Comparison of ENCODE assay signal across 8 cellular contexts in genomic region chr10:72263613-72264241, GRCh38. TPM values are rescaled to one million over a fixed set of nuclear protein-coding genes. Genes with fewer than 3 reads are reported as not detected.
A peak's percentile ranks its signal among the peaks of the same experiment; 100 is the strongest.
DNase-seq lines count a peak whose midpoint lies in the region; ATAC-seq, FAIRE-seq and TF ChIP-seq lines count a peak whose summit lies in the region.

No MANE protein-coding gene starts in this region.

- peak overlapping the region; percentile 75; the same call in 1 of the 2 replicates for H2BK12ac ChIP-seq in H1 (ENCODE audit: low read depth, low read length)

- no peak for FAIRE-seq in H1 (lab: Jason Lieb, UNC)

- H3K23ac ChIP-seq in H1 (ENCODE audit: insufficient read length): no peak overlapping the region

- H4K20me1 ChIP-seq in OCI-LY1 (ENCODE audit: insufficient read depth, low read length) (no peaks in the 10 kb centered on the region), H1 (replicated peaks in 1 of 2; ENCODE audit: control insufficient read depth in 1 of 2, insufficient read depth in 2 of 2, low read length in 2 of 2) (no peaks in the 10 kb centered on the region)

- H3K14ac ChIP-seq in H1 (ENCODE audit: insufficient read length): no peak overlapping the region

- CTCF ChIA-PET in H1 (lab: Charles Lee; ENCODE audit: partially characterized antibody): interaction anchor here (0.6 to 4.8 kb wide), 7 partner anchors 12 to 1899 kb away, joined by 3 to 34 read pairs (median 3); partner anchors contain the start of gene DDIT4

- H4K8ac ChIP-seq in H1 (ENCODE audit: extremely low read depth, insufficient read depth, low read length): no peak overlapping the region

- H2BK20ac ChIP-seq in H1 (ENCODE audit: low read length): peak overlapping the region; percentile 51; the same call in 1 of the 2 replicates

- H3K9me3 ChIP-seq in OCI-LY1 (ENCODE audit: low read length) (no peaks in the 10 kb centered on the region), H1 (ENCODE audit: insufficient read depth in 2 of 2, low read depth in 1 of 2, low read length in 1 of 2) (no peaks in the 10 kb centered on the region), thyroid gland (no peaks in the 10 kb centered on the region)

- 93% methylated on average over 6 of the region's 6 CpGs; no CpG with 5 or more reads in 1 of the 2 experiments for WGBS in H1 (ENCODE audit: extremely low coverage in 1 of 2, insufficient coverage in 1 of 2, insufficient read length in 1 of 2, insufficient replicate concordance in 2 of 2, low coverage in 1 of 2, low lambda C conversion rate in 2 of 2, missing lambda C conversion rate in 1 of 2), 2 experiments
- WGBS in thyroid gland, 2 donors: 33 to 34% methylated on average over 6 of the region's 6 CpGs

- no peak overlapping the region for H2BK5ac ChIP-seq in H1 (ENCODE audit: low read depth, low read length)

- DNase-seq in activated gamma-delta T cell treated with Interleukin-2 at 50 U/mL for 16 hours (peak; percentile 27), activated gamma-delta T cell (lab: John Stamatoyannopoulos, UW) (no peak), H1 (ENCODE audit: low read depth in 1 of 2, low spot score in 2 of 2) (no peak), thyroid gland (peak; percentile 87 to 88), posterior cingulate gyrus (no peak)

- H2AK5ac ChIP-seq in H1 (ENCODE audit: low read depth, low read length): no peak overlapping the region; the same call in 1 of the 2 replicates

- intact Hi-C loops in thyroid gland (cut with DNase I) (loop anchor here (5.0 kb wide), 1 partner anchor 64 kb away; no protein-coding TSS in a partner anchor), posterior cingulate gyrus (cut with DNase I) (no loop called here)

- H3K9ac ChIP-seq in OCI-LY1 (ENCODE audit: low read length): no peak overlapping the region
- no peak overlapping the region for H3K9ac ChIP-seq in H1 (replicated peaks in 1 of 4; ENCODE audit: extremely low read depth in 1 of 4, low read depth in 3 of 4, low read length in 3 of 4)

- H4K91ac ChIP-seq in H1 (replicated peaks; ENCODE audit: insufficient read length, low read length): no peak overlapping the region

- peak overlapping the region; percentile 96 for H2BK120ac ChIP-seq in H1 (replicated peaks; ENCODE audit: low read depth, low read length)

- no peaks in the 10 kb centered on the region for H3K79me1 ChIP-seq in H1 (ENCODE audit: low read depth, low read length)

- H3K18ac ChIP-seq in H1 (ENCODE audit: extremely low read depth, low read length): peak overlapping the region; percentile 90

- no peak for TF ChIP-seq RAD21 in H1 (IDR thresholded peaks at IDR 0.05 in 1 of 2, conservative IDR thresholded peaks at IDR 0.05 in 1 of 2; ENCODE audit: low read depth in 2 of 2, low read length in 2 of 2)

- TF ChIP-seq CTCF in OCI-LY1 (IDR thresholded peaks at IDR 0.05; ENCODE audit: low read length) (no peak), H1 (IDR thresholded peaks at IDR 0.05; ENCODE audit: control extremely low read depth in 1 of 3, insufficient read depth in 1 of 3, low read depth in 1 of 3, low read length in 3 of 3) (no peak), thyroid gland (IDR thresholded peaks at IDR 0.05) (no peak)

- H3K4me3 ChIP-seq in OCI-LY1 (ENCODE audit: low read depth, low read length, poor library complexity, severe bottlenecking) (no peak overlapping the region), H1 (ENCODE audit: extremely low read depth in 1 of 4, insufficient read depth in 2 of 4, low read depth in 3 of 4, low read length in 4 of 4) (no peak overlapping the region), thyroid gland (replicated peaks in 1 of 3) (no peak overlapping the region)

- POLR2A ChIA-PET in H1 (lab: Charles Lee; ENCODE audit: partially characterized antibody): interaction anchor here (0.8 to 24.2 kb wide), 10 partner anchors 9 to 71 kb away, joined by 3 to 673 read pairs (median 4); partner anchors contain the start of gene DDIT4

- no peaks in the 10 kb centered on the region for H3F3A ChIP-seq in OCI-LY1 (ENCODE audit: insufficient read depth, low read length)

- no peaks in the 10 kb centered on the region for H3K9me2 ChIP-seq in OCI-LY1 (ENCODE audit: low read depth, low read length)

- TF ChIP-seq EP300 in H1 (IDR thresholded peaks at IDR 0.05; ENCODE audit: borderline replicate concordance in 1 of 2, low read depth in 2 of 2, low read length in 2 of 2): no peak

- no peak overlapping the region for H2AFZ ChIP-seq in OCI-LY1 (ENCODE audit: low read length)
- no peak overlapping the region for H2AFZ ChIP-seq in H1 (ENCODE audit: low read length)

- peaks cover 65% of the 10 kb centered on the region for H3K4me1 ChIP-seq in OCI-LY1 (ENCODE audit: insufficient read depth, low read length, severe bottlenecking)
- peaks cover 17 to 40% (median 30%) of the 10 kb centered on the region in 4 experiments for H3K4me1 ChIP-seq in H1 (replicated peaks in 1 of 4; ENCODE audit: control insufficient read depth in 3 of 4, insufficient read depth in 4 of 4, low read length in 3 of 4)
- peaks cover 36 to 52% of the 10 kb centered on the region in 2 donors for H3K4me1 ChIP-seq in thyroid gland

- no peak overlapping the region for H2BK15ac ChIP-seq in H1 (ENCODE audit: low read length)

- H3K27me3 ChIP-seq in OCI-LY1 (ENCODE audit: insufficient read depth, low read length) (no peaks in the 10 kb centered on the region), H1 (replicated peaks in 1 of 4; ENCODE audit: control insufficient read depth in 3 of 4, extremely low read depth in 1 of 4, insufficient read depth in 3 of 4, low read length in 3 of 4) (no peaks in the 10 kb centered on the region), thyroid gland (no peaks in the 10 kb centered on the region)

- no peak overlapping the region for H4K5ac ChIP-seq in H1 (ENCODE audit: insufficient read length, low read depth, low read length)

- peaks cover 4% of the 10 kb centered on the region; the same call in 1 of the 2 replicates for H3K23me2 ChIP-seq in H1 (ENCODE audit: low read depth, low read length)

- no peak overlapping the region for H3K4ac ChIP-seq in H1 (replicated peaks; ENCODE audit: insufficient read length, low read depth, low read length)

- H3K56ac ChIP-seq in H1 (replicated peaks; ENCODE audit: insufficient read length, low read depth, low read length): no peak overlapping the region

- no peak for ATAC-seq in HG02642 (IDR thresholded peaks at IDR 0.05; ENCODE audit: poor library complexity, unreplicated experiment)
- no peak for ATAC-seq in HG02798 (IDR thresholded peaks at IDR 0.05; ENCODE audit: poor library complexity, unreplicated experiment)

- H3K4me2 ChIP-seq in OCI-LY1 (ENCODE audit: low read length): peak overlapping the region; percentile 12; the same call in 1 of the 2 replicates
- H3K4me2 ChIP-seq in H1 (ENCODE audit: insufficient read depth in 1 of 2, low read depth in 2 of 2, low read length in 2 of 2): no peak overlapping the region

- TF ChIP-seq POLR2A in H1 (IDR thresholded peaks at IDR 0.05; ENCODE audit: control extremely low read depth in 1 of 2, low read depth in 2 of 2, low read length in 2 of 2): no peak
- TF ChIP-seq POLR2A in thyroid gland (IDR thresholded peaks at IDR 0.05): peak in 1 of 2 donors; percentile 58

- peak overlapping the region; percentile 41 for H3K27ac ChIP-seq in OCI-LY1 (ENCODE audit: low read depth, low read length, poor library complexity, severe bottlenecking)
- no peak overlapping the region; the same call in 1 of the 2 replicates for H3K27ac ChIP-seq in H1 (ENCODE audit: low read depth, low read length)
- peak overlapping the region; percentile 66 to 79 (median 70) for H3K27ac ChIP-seq in thyroid gland

- H3K36me3 ChIP-seq in OCI-LY1 (ENCODE audit: insufficient read depth, low read length): no peaks in the 10 kb centered on the region
- H3K36me3 ChIP-seq in H1 (ENCODE audit: control insufficient read depth in 2 of 4, insufficient read depth in 4 of 4, low read length in 3 of 4): no peaks in the 10 kb centered on the region
- no peaks in the 10 kb centered on the region for H3K36me3 ChIP-seq in thyroid gland

- H3K79me2 ChIP-seq in OCI-LY1 (ENCODE audit: insufficient read depth, low read length) (no peaks in the 10 kb centered on the region), H1 (ENCODE audit: control insufficient read depth in 1 of 2, insufficient read depth in 2 of 2, low read length in 2 of 2) (no peaks in the 10 kb centered on the region)

TF ChIP-seq in H1, 55 proteins besides CTCF, POLR2A, EP300 and RAD21 (continues in another document):
- 0 out of 2 replicates have a peak, but pooled peaks have one; percentile 68 for TF ChIP-seq TCF12 (IDR thresholded peaks at IDR 0.05; ENCODE audit: low read depth, low read length)

RNA-seq across cellular contexts. Expression of gene DDIT4, which starts 10.0 kb away (rescaled TPM):
- total RNA-seq in H1 (2021; fragmentation: NEBNext Ultra II Directional; extraction: Animal tissue kit (Norgen Biotek cat#: 25700)): 42.1 and 47.4 TPM in 2 replicates
- polyA plus RNA-seq in H1 (2011; rRNA removed): 108 and 187 TPM in 2 replicates
- 146 TPM for polyA plus RNA-seq in H1 (2011; cell fraction: cytosol; rRNA removed)
- 143 TPM for polyA plus RNA-seq in H1 (2011; cell fraction: nucleus; rRNA removed)
- 55.0 to 142 TPM (median 113 TPM) in 4 replicates for polyA plus RNA-seq in H1 (2012, experiment 1 of 2)
- 62.5 TPM for polyA plus RNA-seq in H1 (2012, experiment 2 of 2)
- 18.5 TPM for polyA plus RNA-seq in H1 (2013, experiment 1 of 2)
- 19.9 TPM for polyA plus RNA-seq in H1 (2013, experiment 2 of 2)
- polyA minus RNA-seq in H1 (2011; rRNA and poly(A)+ RNA removed): 63.3 and 82.3 TPM in 2 replicates
- 113 TPM for polyA minus RNA-seq in H1 (2011; cell fraction: cytosol; rRNA and poly(A)+ RNA removed)
- polyA minus RNA-seq in H1 (2011; cell fraction: nucleus; rRNA and poly(A)+ RNA removed): 186 TPM
- total RNA-seq in thyroid gland: 100 to 1,000 TPM in 3 of 4 donors, 10 to 100 TPM in 1; 93.0 to 309 (median 134) TPM

RNA-seq across cellular contexts. Expression of gene ASCC1, which starts 47.7 kb away (rescaled TPM):
- total RNA-seq in H1 (2021; fragmentation: NEBNext Ultra II Directional; extraction: Animal tissue kit (Norgen Biotek cat#: 25700)): 30.2 and 35.8 TPM in 2 replicates
- 13.7 and 25.6 TPM in 2 replicates for polyA plus RNA-seq in H1 (2011; rRNA removed)
- 21.2 TPM for polyA plus RNA-seq in H1 (2011; cell fraction: cytosol; rRNA removed)
- 8.3 TPM for polyA plus RNA-seq in H1 (2011; cell fraction: nucleus; rRNA removed)
- 27.9 to 42.2 TPM (median 30.6 TPM) in 4 replicates for polyA plus RNA-seq in H1 (2012, experiment 1 of 2)
- 4.2 TPM for polyA plus RNA-seq in H1 (2012, experiment 2 of 2)
- polyA plus RNA-seq in H1 (2013, experiment 1 of 2): 31.2 TPM
- polyA plus RNA-seq in H1 (2013, experiment 2 of 2): 32.0 TPM
- 28.0 and 35.9 TPM in 2 replicates for polyA minus RNA-seq in H1 (2011; rRNA and poly(A)+ RNA removed)
- polyA minus RNA-seq in H1 (2011; cell fraction: cytosol; rRNA and poly(A)+ RNA removed): 22.5 TPM
- 27.0 TPM for polyA minus RNA-seq in H1 (2011; cell fraction: nucleus; rRNA and poly(A)+ RNA removed)
- 10 to 100 TPM; 26.7 to 30.3 (median 28.1) TPM for total RNA-seq in thyroid gland

RNA-seq across cellular contexts. Expression of gene ANAPC16, which starts 47.9 kb away (rescaled TPM):
- 56.2 and 57.4 TPM in 2 replicates for total RNA-seq in H1 (2021; fragmentation: NEBNext Ultra II Directional; extraction: Animal tissue kit (Norgen Biotek cat#: 25700))
- 33.6 and 53.1 TPM in 2 replicates for polyA plus RNA-seq in H1 (2011; rRNA removed)
- 68.5 TPM for polyA plus RNA-seq in H1 (2011; cell fraction: cytosol; rRNA removed)
- 24.3 TPM for polyA plus RNA-seq in H1 (2011; cell fraction: nucleus; rRNA removed)
- 51.6 to 58.4 TPM (median 55.8 TPM) in 4 replicates for polyA plus RNA-seq in H1 (2012, experiment 1 of 2)
- polyA plus RNA-seq in H1 (2012, experiment 2 of 2): 12.7 TPM
- polyA plus RNA-seq in H1 (2013, experiment 1 of 2): 43.7 TPM
- polyA plus RNA-seq in H1 (2013, experiment 2 of 2): 47.2 TPM
- polyA minus RNA-seq in H1 (2011; rRNA and poly(A)+ RNA removed): 18.3 and 23.7 TPM in 2 replicates
- polyA minus RNA-seq in H1 (2011; cell fraction: cytosol; rRNA and poly(A)+ RNA removed): 13.5 TPM
- 11.6 TPM for polyA minus RNA-seq in H1 (2011; cell fraction: nucleus; rRNA and poly(A)+ RNA removed)
- 100 to 1,000 TPM; 100 to 214 (median 129) TPM for total RNA-seq in thyroid gland

Comparison
In these comparisons a context has a peak if more than half of its experiments do, and no peak if none do; other contexts are left out.
1. DNase-seq: peak in activated gamma-delta T cell treated with Interleukin-2 at 50 U/mL for 16 hours (single experiment) and thyroid gland (2 of 2); none in activated gamma-delta T cell (single experiment), H1 (0 of 2) and posterior cingulate gyrus (0 of 10).